In genomic region chr12:3772380-3772779, GRCh38 we compare ENCODE assay signal across 21 cellular contexts. TPM values are rescaled to one million over a fixed set of nuclear protein-coding genes. Genes with fewer than 3 reads are reported as not detected.
A peak's percentile ranks its signal among the peaks of the same experiment; 100 is the strongest.
DNase-seq lines count a peak whose midpoint lies in the region; ATAC-seq, FAIRE-seq and TF ChIP-seq lines count a peak whose summit lies in the region.
"Had no signal": no experiment of that assay in that cellular context is flagged by ENCODE, and none has a peak within 500 bp of the region (broad histone marks: within the 10 kb centered on the region; RNA-seq: fewer than 3 reads in every experiment).

No MANE protein-coding gene starts in this region.

- H3K9ac ChIP-seq in endothelial cell of umbilical vein (replicated peaks; ENCODE audit: extremely low read depth, insufficient read depth, low read length), result no peak overlapping the region

- H3K9me3 ChIP-seq in breast epithelium, result no peaks in the 10 kb centered on the region
- no peaks in the 10 kb centered on the region for H3K9me3 ChIP-seq in endothelial cell of umbilical vein (replicated peaks; ENCODE audit: control insufficient read depth, insufficient read depth, low read length)
- H3K9me3 ChIP-seq: SJCRH30, transverse colon had no signal

- DNase-seq in MCF 10A (ENCODE audit: unreplicated experiment) (peak; percentile 27), breast epithelium (ENCODE audit: low spot score in 2 of 2) (no peak), NAMALWA (ENCODE audit: low spot score) (peak; percentile 47), endothelial cell of umbilical vein (ENCODE audit: low read depth, low spot score) (peak; percentile 42), pulmonary artery endothelial cell (ENCODE audit: low read depth, low spot score) (peak; percentile 17), osteocyte (ENCODE audit: extremely low spot score, unreplicated experiment) (no peak), posterior vena cava (ENCODE audit: low spot score) (no peak)
- DNase-seq: activated effector memory CD4-positive, alpha-beta T cell treated with Interleukin-2 at 50 U/mL for 16 hours; amniotic stem cell; effector memory CD4-positive, alpha-beta T cell; foreskin melanocyte; KBM-7; NCI-H1092; NCI-H526 treated with DMSO at 0.1 percent for 48 hours; retina; SJCRH30; transverse colon had no signal

- H3K79me2 ChIP-seq in endothelial cell of umbilical vein (ENCODE audit: control insufficient read depth, insufficient read depth, low read length), result no peaks in the 10 kb centered on the region

- no peaks in the 10 kb centered on the region for H4K20me1 ChIP-seq in endothelial cell of umbilical vein (replicated peaks; ENCODE audit: control insufficient read depth, extremely low read depth, insufficient read depth, low read length)

- H3K4me3 ChIP-seq in breast epithelium (no peak overlapping the region), endothelial cell of umbilical vein (replicated peaks in 1 of 3; ENCODE audit: insufficient read depth in 1 of 3, low read depth in 1 of 3, low read length in 3 of 3) (no peak overlapping the region)
- H3K4me3 ChIP-seq: SJCRH30, transverse colon had no signal

- H3K27ac ChIP-seq in breast epithelium, result no peak overlapping the region
- no peak overlapping the region for H3K27ac ChIP-seq in endothelial cell of umbilical vein (ENCODE audit: insufficient read depth, low read depth, low read length)
- H3K27ac ChIP-seq: SJCRH30, transverse colon had no signal

- BruUV-seq in MCF 10A (replicated peaks; lab: Mats Ljungman, UMichigan) (no TSS peak), endothelial cell of umbilical vein (replicated peaks; lab: Mats Ljungman, UMichigan) (no TSS peak)

- H3K4me3 Mint-ChIP-seq in MCF 10A (ENCODE audit: unreplicated experiment), result no peak overlapping the region
- H3K4me3 Mint-ChIP-seq in osteocyte (ENCODE audit: unreplicated experiment), result no peak overlapping the region
- H3K4me3 Mint-ChIP-seq: central memory CD8-positive, alpha-beta T cell; stimulated activated memory B cell treated with anti-CD40 and anti-IgM and Interleukin-4, amounts not matched to agents 10 μg/mL and 1 μg/mL and 100 μg/mL, for 72 hours had no signal

- dilution Hi-C loops in endothelial cell of umbilical vein (cut with MboI; ENCODE audit: extremely low pct_ligation_motif_present, low sequenced_read_pairs), result no loop called here

- no peak for ATAC-seq in GM21526 (IDR thresholded peaks at IDR 0.05; ENCODE audit: low FRiP score, unreplicated experiment)
- ATAC-seq: stimulated activated memory B cell treated with anti-CD40 and anti-IgM and Interleukin-4, amounts not matched to agents 10 μg/mL and 1 μg/mL and 100 μg/mL, for 72 hours had no signal

- H3K27ac Mint-ChIP-seq in MCF 10A (ENCODE audit: low read depth, unreplicated experiment) (no peak overlapping the region), osteocyte (ENCODE audit: unreplicated experiment) (no peak overlapping the region)
- H3K27ac Mint-ChIP-seq: stimulated activated memory B cell treated with anti-CD40 and anti-IgM and Interleukin-4, amounts not matched to agents 10 μg/mL and 1 μg/mL and 100 μg/mL, for 72 hours had no signal

- intact Hi-C loops in MCF 10A (cut with micrococcal nuclease), result loop anchor here (10.0 kb wide), 2 partner anchors 318 to 698 kb away; partner anchors contain the start of gene TSPAN9
- intact Hi-C loops in breast epithelium (cut with DNase I; ENCODE audit: low total_unique reads), result no loop called here
- intact Hi-C loops in endothelial cell of umbilical vein (cut with micrococcal nuclease), result loop anchor here (1.0 to 10.0 kb wide), 2 partner anchors 19 to 278 kb away; partner anchors contain the start of genes CRACR2A and PRMT8
- intact Hi-C loops in posterior vena cava (cut with DNase I), result loop anchor here in 1 of 2 donors (10.0 kb wide), 1 partner anchor 468 kb away; no protein-coding TSS in a partner anchor

- H3K9me3 Mint-ChIP-seq in MCF 10A (ENCODE audit: unreplicated experiment), result peaks cover 7% of the 10 kb centered on the region
- H3K9me3 Mint-ChIP-seq in osteocyte (ENCODE audit: unreplicated experiment), result no peaks in the 10 kb centered on the region
- H3K9me3 Mint-ChIP-seq: central memory CD8-positive, alpha-beta T cell; stimulated activated memory B cell treated with anti-CD40 and anti-IgM and Interleukin-4, amounts not matched to agents 10 μg/mL and 1 μg/mL and 100 μg/mL, for 72 hours had no signal

- H3K4me1 ChIP-seq in breast epithelium (no peaks in the 10 kb centered on the region), endothelial cell of umbilical vein (ENCODE audit: control insufficient read depth, extremely low read depth, insufficient read depth, low read length) (peaks cover 8% of the 10 kb centered on the region)
- H3K4me1 ChIP-seq: transverse colon had no signal

- CTCF ChIA-PET in MCF 10A (lab: Yijun Ruan, JAX), result interaction anchor here (0.6 to 9.8 kb wide), 8 partner anchors 31 to 699 kb away, joined by 3 to 188 read pairs (median 4); no protein-coding TSS in a partner anchor
- CTCF ChIA-PET in endothelial cell of umbilical vein (lab: Charles Lee), result interaction anchor here (0.6 to 4.1 kb wide), 10 partner anchors 11 to 1077 kb away, joined by 3 to 51 read pairs (median 4); partner anchors contain the start of gene CRACR2A

- no peaks in the 10 kb centered on the region for H3K36me3 Mint-ChIP-seq in MCF 10A (ENCODE audit: insufficient read depth, unreplicated experiment)
- no peaks in the 10 kb centered on the region for H3K36me3 Mint-ChIP-seq in osteocyte (ENCODE audit: unreplicated experiment)
- H3K36me3 Mint-ChIP-seq: stimulated activated memory B cell treated with anti-CD40 and anti-IgM and Interleukin-4, amounts not matched to agents 10 μg/mL and 1 μg/mL and 100 μg/mL, for 72 hours had no signal

- H3K9me1 ChIP-seq in endothelial cell of umbilical vein (replicated peaks; ENCODE audit: control insufficient read depth, extremely low read depth, insufficient read depth, low read length), result no peaks in the 10 kb centered on the region

- no peak overlapping the region for H3K4me2 ChIP-seq in endothelial cell of umbilical vein (ENCODE audit: insufficient read depth, low read length)

- H3K4me1 Mint-ChIP-seq in MCF 10A (ENCODE audit: insufficient read depth, unreplicated experiment) (no peaks in the 10 kb centered on the region), osteocyte (ENCODE audit: unreplicated experiment) (no peaks in the 10 kb centered on the region)
- H3K4me1 Mint-ChIP-seq: central memory CD8-positive, alpha-beta T cell; stimulated activated memory B cell treated with anti-CD40 and anti-IgM and Interleukin-4, amounts not matched to agents 10 μg/mL and 1 μg/mL and 100 μg/mL, for 72 hours had no signal

- H3K27me3 Mint-ChIP-seq in MCF 10A (ENCODE audit: insufficient read depth, unreplicated experiment), result no peaks in the 10 kb centered on the region
- no peaks in the 10 kb centered on the region for H3K27me3 Mint-ChIP-seq in osteocyte (ENCODE audit: unreplicated experiment)
- H3K27me3 Mint-ChIP-seq: central memory CD8-positive, alpha-beta T cell; stimulated activated memory B cell treated with anti-CD40 and anti-IgM and Interleukin-4, amounts not matched to agents 10 μg/mL and 1 μg/mL and 100 μg/mL, for 72 hours had no signal

- H3K36me3 ChIP-seq in breast epithelium (no peaks in the 10 kb centered on the region), endothelial cell of umbilical vein (ENCODE audit: control insufficient read depth in 2 of 2, extremely low read depth in 1 of 2, insufficient read depth in 2 of 2, low read length in 2 of 2) (no peaks in the 10 kb centered on the region)
- H3K36me3 ChIP-seq: SJCRH30, transverse colon had no signal

- no peaks in the 10 kb centered on the region for H3K27me3 ChIP-seq in breast epithelium
- H3K27me3 ChIP-seq in endothelial cell of umbilical vein (ENCODE audit: control insufficient read depth in 2 of 2, insufficient read depth in 2 of 2, low read length in 2 of 2), result peaks cover 10 to 12% of the 10 kb centered on the region in 2 experiments
- H3K27me3 ChIP-seq: SJCRH30, transverse colon had no signal

- no peak overlapping the region for H2AFZ ChIP-seq in endothelial cell of umbilical vein (ENCODE audit: low read depth, low read length)

- TF ChIP-seq POLR2A in breast epithelium (IDR thresholded peaks at IDR 0.05) (no peak), endothelial cell of umbilical vein (IDR thresholded peaks at IDR 0.05; ENCODE audit: low read depth, low read length) (no peak)

- TF ChIP-seq CTCF in MCF 10A (IDR thresholded peaks at IDR 0.05; ENCODE audit: unreplicated experiment) (no peak), breast epithelium (IDR thresholded peaks at IDR 0.05) (no peak), endothelial cell of umbilical vein (IDR thresholded peaks at IDR 0.05; ENCODE audit: extremely low read depth in 1 of 2, insufficient read depth in 1 of 2, low read depth in 1 of 2, low read length in 2 of 2) (no peak), osteocyte (IDR thresholded peaks at IDR 0.05) (no peak)

- POLR2A ChIA-PET in MCF 10A (lab: Yijun Ruan, JAX), result interaction anchor here (0.7 to 1.6 kb wide), 3 partner anchors 32 to 473 kb away, joined by 3 to 7 read pairs (median 3); no protein-coding TSS in a partner anchor
- POLR2A ChIA-PET in endothelial cell of umbilical vein (lab: Charles Lee), result no interaction called here

- peak; percentile 52 for FAIRE-seq in endothelial cell of umbilical vein (lab: Jason Lieb, UNC)

TF ChIP-seq in endothelial cell of umbilical vein, 7 proteins besides CTCF, POLR2A, EP300 and RAD21 (continues in another document):
- peak; percentile 72 for TF ChIP-seq JUN (IDR thresholded peaks at IDR 0.05; ENCODE audit: borderline replicate concordance, insufficient read depth, insufficient read length, low read depth)
- no peak for TF ChIP-seq GATA2 (IDR thresholded peaks at IDR 0.05; ENCODE audit: insufficient read depth, insufficient read length, low read depth, low read length)
- no peak for TF ChIP-seq MAX (IDR thresholded peaks at IDR 0.05; ENCODE audit: insufficient read depth, insufficient read length)
- TF ChIP-seq EZH2 (IDR thresholded peaks at IDR 0.05; ENCODE audit: borderline replicate concordance, low read depth, low read length, severe bottlenecking), result no peak

RNA-seq across cellular contexts. Expression of gene CRACR2A, which starts 19.5 kb away (rescaled TPM):
- total RNA-seq in MCF 10A (2022) (not detected in 2 replicates), breast epithelium (10 to 100 TPM in 2 of 3 donors, 1 to 10 TPM in 1; 5.3 to 17.3 (median 15.1) TPM), endothelial cell of umbilical vein (14.9 and 15.9 TPM in 2 replicates), pulmonary artery endothelial cell (7.1 and 19.5 TPM in 2 replicates), osteocyte (0.08 and 0.13 TPM in 2 replicates), posterior vena cava (1 to 10 TPM; 3.7 to 5.1 TPM)
- polyA plus RNA-seq in endothelial cell of umbilical vein, result 3.5 and 4.4 TPM in 2 replicates
- 7.5 and 8.2 TPM in 2 replicates for polyA plus RNA-seq in endothelial cell of umbilical vein (2011; cell fraction: cytosol; rRNA removed)
- 10.4 and 14.3 TPM in 2 replicates for polyA plus RNA-seq in endothelial cell of umbilical vein (2011; cell fraction: nucleus; rRNA removed)
- 9.3 and 14.7 TPM in 2 replicates for polyA plus RNA-seq in endothelial cell of umbilical vein (2012)
- polyA minus RNA-seq in endothelial cell of umbilical vein, result 9.5 and 12.6 TPM in 2 replicates
- polyA minus RNA-seq in endothelial cell of umbilical vein (2011; cell fraction: cytosol; rRNA and poly(A)+ RNA removed), result not detected
- 8.6 and 10.8 TPM in 2 replicates for polyA minus RNA-seq in endothelial cell of umbilical vein (2011; cell fraction: nucleus; rRNA and poly(A)+ RNA removed)
- total RNA-seq: G401 had no signal

Comparison
In these comparisons a context has a peak if more than half of its experiments do, and no peak if none do; other contexts are left out.
1. DNase-seq: peak in MCF 10A (single experiment), NAMALWA (single experiment), endothelial cell of umbilical vein (single experiment) and pulmonary artery endothelial cell (single experiment); none in breast epithelium (0 of 2), osteocyte (single experiment) and posterior vena cava (single experiment).